Comparison of ENCODE assay signal across 8 cellular contexts in the genomic region with DNA sequence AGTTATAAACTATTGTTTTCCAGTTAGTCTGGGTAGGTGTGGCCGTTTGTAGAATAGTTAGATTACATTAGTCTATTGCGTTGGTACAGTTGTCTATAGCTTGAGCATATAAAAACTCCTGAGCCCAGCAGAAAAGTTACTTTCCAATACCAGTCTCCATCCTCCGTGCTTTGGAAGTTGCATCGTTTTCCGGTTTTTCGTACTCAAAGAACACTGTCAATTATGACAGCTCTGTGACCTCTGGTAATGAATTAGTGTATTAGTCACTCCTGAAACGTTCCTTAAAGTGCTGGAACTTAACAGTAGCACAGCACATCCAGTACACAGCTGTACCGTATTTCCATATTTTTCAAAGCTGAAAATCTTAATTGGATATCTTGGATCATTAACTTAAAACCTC. TPM values are rescaled to one million over a fixed set of nuclear protein-coding genes. Genes with fewer than 3 reads are reported as not detected.
DNase-seq lines count a peak whose midpoint lies in the region; ATAC-seq and TF ChIP-seq lines count a peak whose summit lies in the region.

No MANE protein-coding gene starts in this region.

- TF ChIP-seq CTCF in BE2C (IDR thresholded peaks at IDR 0.05; ENCODE audit: low read depth, low read length): no peak
- TF ChIP-seq CTCF in breast epithelium (IDR thresholded peaks at IDR 0.05): no peak
- TF ChIP-seq CTCF in right lobe of liver (IDR thresholded peaks at IDR 0.05): no peak
- TF ChIP-seq CTCF in type B pancreatic cell (conservative IDR thresholded peaks at IDR 0.05): no peak

- H3K4me1 Mint-ChIP-seq in IgD-negative memory B cell (peaks cover 12 to 22% (median 19%) of the 10 kb centered on the region in 3 donors), type B pancreatic cell (ENCODE audit: unreplicated experiment) (peaks cover 30% of the 10 kb centered on the region)

- H3K27me3 Mint-ChIP-seq in IgD-negative memory B cell (no peaks in the 10 kb centered on the region), type B pancreatic cell (no peaks in the 10 kb centered on the region)

- ATAC-seq in right lobe of liver (peak; percentile 1 to 19 (median 2)), HG02981 (IDR thresholded peaks at IDR 0.05; ENCODE audit: unreplicated experiment) (no peak)

- H3K9me3 ChIP-seq in BE2C (no peaks in the 10 kb centered on the region), breast epithelium (no peaks in the 10 kb centered on the region), right lobe of liver (no peaks in the 10 kb centered on the region)

- TF ChIP-seq POLR2A in breast epithelium (IDR thresholded peaks at IDR 0.05) (no peak), right lobe of liver (IDR thresholded peaks at IDR 0.05) (no peak)

- H3K27me3 ChIP-seq in BE2C (peaks cover 8% of the 10 kb centered on the region), breast epithelium (no peaks in the 10 kb centered on the region), right lobe of liver (no peaks in the 10 kb centered on the region)

- H3K27ac ChIP-seq in breast epithelium (peak overlapping the region; percentile 98 to 99), right lobe of liver (peak overlapping the region; percentile 87 to 92 (median 90))

- H3K4me1 ChIP-seq in BE2C (no peaks in the 10 kb centered on the region), breast epithelium (peaks cover 0 to 9% of the 10 kb centered on the region in 2 donors), right lobe of liver (peaks cover 0 to 9% (median 2%) of the 10 kb centered on the region in 4 donors)

- H3K9me3 Mint-ChIP-seq in IgD-negative memory B cell: no peaks in the 10 kb centered on the region
- H3K9me3 Mint-ChIP-seq in type B pancreatic cell: no peaks in the 10 kb centered on the region

- H3K36me3 ChIP-seq in BE2C (no peaks in the 10 kb centered on the region), breast epithelium (no peaks in the 10 kb centered on the region), right lobe of liver (no peaks in the 10 kb centered on the region)

- DNase-seq in BE2C: no peak
- no peak for DNase-seq in breast epithelium (ENCODE audit: low spot score in 2 of 2)
- DNase-seq in right lobe of liver: no peak
- DNase-seq in type B pancreatic cell (ENCODE audit: extremely low spot score, unreplicated experiment): no peak
- no peak for DNase-seq in T-helper 9 cell
- no peak for DNase-seq in NCI-H82 treated with DMSO at 0.1 percent for 48 hours (lab: John Stamatoyannopoulos, UW; ENCODE audit: unreplicated experiment)

- H3K4me3 Mint-ChIP-seq in IgD-negative memory B cell (peak overlapping the region; percentile 83 to 99 (median 94)), type B pancreatic cell (peak overlapping the region; percentile 92)

- 9% methylated on average over 8 of the region's 8 CpGs for WGBS in right lobe of liver (ENCODE audit: insufficient coverage, low coverage, low lambda C conversion rate, missing lambda C conversion rate)

- H3K36me3 Mint-ChIP-seq in IgD-negative memory B cell (peaks cover 3% of the 10 kb centered on the region), type B pancreatic cell (no peaks in the 10 kb centered on the region)

- H3K4me3 ChIP-seq in BE2C (ENCODE audit: low read depth, low read length) (peak overlapping the region; percentile 82), breast epithelium (peak overlapping the region; percentile 88 to 95 (median 94)), right lobe of liver (peak overlapping the region; percentile 61 to 93 (median 83))

- H3K27ac Mint-ChIP-seq in IgD-negative memory B cell: peak overlapping the region; percentile 90 to 95 (median 92)
- H3K27ac Mint-ChIP-seq in type B pancreatic cell: peak overlapping the region; percentile 96

- intact Hi-C loops in breast epithelium (cut with DNase I; ENCODE audit: low total_unique reads) (no loop called here), right lobe of liver (cut with DNase I) (no loop called here)

RNA-seq across cellular contexts. Expression of gene MSANTD2, which starts 0.8 kb away (rescaled TPM):
- 13.4 TPM for polyA plus RNA-seq in BE2C (2012; ENCODE audit: insufficient read depth, insufficient read length, low read depth)
- 7.1 TPM for polyA plus RNA-seq in IgD-negative memory B cell
- total RNA-seq in breast epithelium (10 to 100 TPM; 10.9 to 34.2 (median 27.2) TPM), right lobe of liver (1 to 10 TPM; 2.6 to 4.7 (median 3.6) TPM), type B pancreatic cell (ENCODE audit: low replicate concordance) (13.2 and 27.4 TPM in 2 replicates)

RNA-seq across cellular contexts. Expression of gene ESAM, which starts 38.9 kb away (rescaled TPM):
- 6.5 TPM for polyA plus RNA-seq in BE2C (2012; ENCODE audit: insufficient read depth, insufficient read length, low read depth)
- polyA plus RNA-seq in IgD-negative memory B cell: 2.5 TPM
- 10 to 100 TPM; 11.6 to 38.7 (median 19.8) TPM for total RNA-seq in breast epithelium
- 10 to 100 TPM in 3 of 6 experiments, 1 to 10 TPM in 3; 6.1 to 15.3 (median 9.7) TPM for total RNA-seq in right lobe of liver
- total RNA-seq in type B pancreatic cell (ENCODE audit: low replicate concordance): 3.6 and 3.7 TPM in 2 replicates

RNA-seq across cellular contexts. Expression of gene VSIG2, which starts 49.0 kb away (rescaled TPM):
- 0.74 TPM for polyA plus RNA-seq in BE2C (2012; ENCODE audit: insufficient read depth, insufficient read length, low read depth)
- polyA plus RNA-seq in IgD-negative memory B cell: not detected
- total RNA-seq in breast epithelium (10 to 100 TPM in 1 of 3 donors, 1 to 10 TPM in 1, not detected in 1; 8.8 to 20.5 TPM), right lobe of liver (1 to 10 TPM in 2 of 6 experiments, under 1 TPM in 3, not detected in 1; 0.68 to 1.4 (median 0.83) TPM), type B pancreatic cell (ENCODE audit: low replicate concordance) (8.7 and 14.8 TPM in 2 replicates)
